In genomic region chr1:146298575-146298897, GRCh38 we compare ENCODE assay signal across 8 cellular contexts.
A peak's percentile ranks its signal among the peaks of the same experiment; 100 is the strongest.
DNase-seq lines count a peak whose midpoint lies in the region; ATAC-seq lines count a peak whose summit lies in the region.
"Not testable (repeated sequence)": the region's sequence is repeated elsewhere in the genome, so short reads cannot be mapped to it uniquely, and the experiment has no call there.

No MANE protein-coding gene starts in this region.

- DNase-seq in activated CD8-positive, alpha-beta T cell treated with anti-CD3 and anti-CD28 coated beads, Interleukin-2, amount 10 ng/mL, durations not matched to agents 7 days and 5 days; left ventricle myocardium superior; stimulated activated effector memory CD8-positive, alpha-beta T cell treated with anti-CD3 and anti-CD28 coated beads, Interleukin-12 subunit alpha, Interleukin-12 subunit beta, amount 100 ng/mL, for 72 hours (ENCODE audit: low spot score in 2 of 2): not testable (repeated sequence)

- POLR2A ChIA-PET in activated CD8-positive, alpha-beta T cell treated with anti-CD3 and anti-CD28 coated beads, Interleukin-2, amount 10 ng/mL, durations not matched to agents 7 days and 5 days (lab: Charles Lee): not testable (repeated sequence)

- H3K27ac Mint-ChIP-seq in activated CD8-positive, alpha-beta T cell treated with anti-CD3 and anti-CD28 coated beads, Interleukin-2, amount 10 ng/mL, durations not matched to agents 7 days and 5 days; stimulated activated effector memory CD8-positive, alpha-beta T cell treated with anti-CD3 and anti-CD28 coated beads, Interleukin-12 subunit alpha, Interleukin-12 subunit beta, amount 100 ng/mL, for 72 hours: not testable (repeated sequence)

- H3K9me3 Mint-ChIP-seq in activated CD8-positive, alpha-beta T cell treated with anti-CD3 and anti-CD28 coated beads, Interleukin-2, amount 10 ng/mL, durations not matched to agents 7 days and 5 days (ENCODE audit: insufficient read depth); stimulated activated effector memory CD8-positive, alpha-beta T cell treated with anti-CD3 and anti-CD28 coated beads, Interleukin-12 subunit alpha, Interleukin-12 subunit beta, amount 100 ng/mL, for 72 hours: not testable (repeated sequence)

- ATAC-seq in GM18517 (IDR thresholded peaks at IDR 0.05; ENCODE audit: unreplicated experiment) (peak; percentile 93), GM19438 (IDR thresholded peaks at IDR 0.05; ENCODE audit: low read depth, unreplicated experiment) (peak; percentile 85), GM21786 (IDR thresholded peaks at IDR 0.05; ENCODE audit: unreplicated experiment) (peak; percentile 89), HG02973 (IDR thresholded peaks at IDR 0.05; ENCODE audit: unreplicated experiment) (peak; percentile 86), HG03442 (IDR thresholded peaks at IDR 0.05; ENCODE audit: unreplicated experiment) (peak; percentile 84), left ventricle myocardium superior (peak; percentile 96)
- ATAC-seq in activated CD8-positive, alpha-beta T cell treated with anti-CD3 and anti-CD28 coated beads, Interleukin-2, amount 10 ng/mL, durations not matched to agents 7 days and 5 days: peak; percentile 96
- ATAC-seq in stimulated activated effector memory CD8-positive, alpha-beta T cell treated with anti-CD3 and anti-CD28 coated beads, Interleukin-12 subunit alpha, Interleukin-12 subunit beta, amount 100 ng/mL, for 72 hours: peak; percentile 97

- H3K36me3 Mint-ChIP-seq in activated CD8-positive, alpha-beta T cell treated with anti-CD3 and anti-CD28 coated beads, Interleukin-2, amount 10 ng/mL, durations not matched to agents 7 days and 5 days (ENCODE audit: low read depth); stimulated activated effector memory CD8-positive, alpha-beta T cell treated with anti-CD3 and anti-CD28 coated beads, Interleukin-12 subunit alpha, Interleukin-12 subunit beta, amount 100 ng/mL, for 72 hours: not testable (repeated sequence)

- H3K4me3 Mint-ChIP-seq in activated CD8-positive, alpha-beta T cell treated with anti-CD3 and anti-CD28 coated beads, Interleukin-2, amount 10 ng/mL, durations not matched to agents 7 days and 5 days; stimulated activated effector memory CD8-positive, alpha-beta T cell treated with anti-CD3 and anti-CD28 coated beads, Interleukin-12 subunit alpha, Interleukin-12 subunit beta, amount 100 ng/mL, for 72 hours: not testable (repeated sequence)

- not testable (repeated sequence) for H3K27me3 Mint-ChIP-seq in activated CD8-positive, alpha-beta T cell treated with anti-CD3 and anti-CD28 coated beads, Interleukin-2, amount 10 ng/mL, durations not matched to agents 7 days and 5 days (ENCODE audit: low read depth)

- intact Hi-C loops in left ventricle myocardium superior (cut with micrococcal nuclease): not testable (repeated sequence)

- CTCF ChIA-PET in activated CD8-positive, alpha-beta T cell treated with anti-CD3 and anti-CD28 coated beads, Interleukin-2, amount 10 ng/mL, durations not matched to agents 7 days and 5 days (lab: Charles Lee): not testable (repeated sequence)

- not testable (repeated sequence) for H3K4me1 Mint-ChIP-seq in activated CD8-positive, alpha-beta T cell treated with anti-CD3 and anti-CD28 coated beads, Interleukin-2, amount 10 ng/mL, durations not matched to agents 7 days and 5 days (ENCODE audit: low read depth); stimulated activated effector memory CD8-positive, alpha-beta T cell treated with anti-CD3 and anti-CD28 coated beads, Interleukin-12 subunit alpha, Interleukin-12 subunit beta, amount 100 ng/mL, for 72 hours
